In the genomic region with DNA sequence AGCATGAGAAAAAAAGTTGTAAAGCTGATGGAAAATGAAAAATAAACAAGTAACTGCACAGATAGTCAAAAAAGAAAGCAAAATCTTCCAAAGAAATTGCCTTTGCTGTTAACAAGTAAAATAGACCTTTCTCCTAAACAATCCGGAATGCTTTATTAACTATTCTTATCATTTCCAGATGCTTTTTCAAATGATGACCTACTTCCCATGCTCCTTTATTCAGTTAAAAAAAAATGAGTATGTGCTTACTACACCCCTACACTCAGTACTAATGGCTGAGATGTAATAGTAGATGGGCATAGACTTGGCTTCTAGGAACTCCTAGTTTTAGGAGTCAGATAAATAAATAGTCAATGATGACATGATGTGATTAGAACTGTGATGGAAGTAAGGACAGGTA, we compare ENCODE assay signal across 18 cellular contexts.
DNase-seq lines count a peak whose midpoint lies in the region; ATAC-seq and TF ChIP-seq lines count a peak whose summit lies in the region.
"Had no signal": no experiment of that assay in that cellular context is flagged by ENCODE, and none has a peak within 500 bp of the region (broad histone marks: within the 10 kb centered on the region; RNA-seq: fewer than 3 reads in every experiment).

No MANE protein-coding gene starts in this region.

- H3K4me1 ChIP-seq in uterus: peaks cover 0 to 5% of the 10 kb centered on the region in 2 donors
- H3K4me1 ChIP-seq: colonic mucosa had no signal

- DNase-seq in activated T-cell treated with anti-CD3 and anti-CD28 coated beads, Interleukin-2, amount 50 U/mL, for 24 hours: no peak
- DNase-seq in activated T-cell treated with anti-CD3 and anti-CD28 coated beads for 4 hours (no peak), T-helper 17 cell (no peak), fibroblast of peridontal ligament (ENCODE audit: extremely low read depth) (peak; percentile 23), uterus (no peak), COLO668 (lab: John Stamatoyannopoulos, UW; ENCODE audit: unreplicated experiment) (no peak), NCI-H226 (no peak)
- DNase-seq: brain microvascular endothelial cell, C1 segment of cervical spinal cord, colonic mucosa, DMS53, GM23248, NCI-H1417 treated with DMSO at 0.1 percent for 48 hours, NCI-H526 treated with DMSO at 0.1 percent for 48 hours, occipital lobe, retina, WERI-Rb-1 had no signal

- peaks cover 16% of the 10 kb centered on the region for H3K36me3 Mint-ChIP-seq in activated T-cell treated with anti-CD3 and anti-CD28 coated beads, Interleukin-2, amount 50 U/mL, for 24 hours (ENCODE audit: low read depth)
- H3K36me3 Mint-ChIP-seq in T-helper 17 cell (ENCODE audit: low read depth): peaks cover 6% of the 10 kb centered on the region

- no peaks in the 10 kb centered on the region for H3K36me3 ChIP-seq in uterus
- H3K36me3 ChIP-seq: brain microvascular endothelial cell, colonic mucosa, WERI-Rb-1 had no signal

- ATAC-seq in T-helper 17 cell (no peak), GM18498 (IDR thresholded peaks at IDR 0.05; ENCODE audit: unreplicated experiment) (no peak)

- peak overlapping the region; percentile 96 for H3K27ac Mint-ChIP-seq in activated T-cell treated with anti-CD3 and anti-CD28 coated beads, Interleukin-2, amount 50 U/mL, for 24 hours
- peak overlapping the region; percentile 73 for H3K27ac Mint-ChIP-seq in T-helper 17 cell

- H3K27me3 ChIP-seq in uterus: no peaks in the 10 kb centered on the region
- H3K27me3 ChIP-seq: brain microvascular endothelial cell, colonic mucosa had no signal

- no peak for TF ChIP-seq CTCF in uterus (IDR thresholded peaks at IDR 0.05)

- H3K27me3 Mint-ChIP-seq in activated T-cell treated with anti-CD3 and anti-CD28 coated beads, Interleukin-2, amount 50 U/mL, for 24 hours: peaks cover 5% of the 10 kb centered on the region
- no peaks in the 10 kb centered on the region for H3K27me3 Mint-ChIP-seq in T-helper 17 cell

- intact Hi-C loops in uterus (cut with DNase I; ENCODE audit: low total_unique reads): no loop called here

- peaks cover 4% of the 10 kb centered on the region for H3K9me3 Mint-ChIP-seq in activated T-cell treated with anti-CD3 and anti-CD28 coated beads, Interleukin-2, amount 50 U/mL, for 24 hours

- peak overlapping the region; percentile 82 to 86 for H3K27ac ChIP-seq in uterus
- H3K27ac ChIP-seq: brain microvascular endothelial cell, colonic mucosa, GM23248, WERI-Rb-1 had no signal

- peak overlapping the region; percentile 20 for H3K4me3 Mint-ChIP-seq in activated T-cell treated with anti-CD3 and anti-CD28 coated beads, Interleukin-2, amount 50 U/mL, for 24 hours
- no peak overlapping the region for H3K4me3 Mint-ChIP-seq in T-helper 17 cell

- TF ChIP-seq POLR2A in uterus (IDR thresholded peaks at IDR 0.05): no peak

- no peak overlapping the region for H3K4me3 ChIP-seq in uterus
- H3K4me3 ChIP-seq: colonic mucosa, GM23248 had no signal

- H3K4me1 Mint-ChIP-seq in activated T-cell treated with anti-CD3 and anti-CD28 coated beads, Interleukin-2, amount 50 U/mL, for 24 hours (ENCODE audit: low read depth): peaks cover 57% of the 10 kb centered on the region
- H3K4me1 Mint-ChIP-seq in T-helper 17 cell: peaks cover 37% of the 10 kb centered on the region

- no peaks in the 10 kb centered on the region for H3K9me3 ChIP-seq in T-helper 17 cell (ENCODE audit: control insufficient read depth, low read length, poor library complexity, severe bottlenecking)
- H3K9me3 ChIP-seq in uterus: no peaks in the 10 kb centered on the region
- H3K9me3 ChIP-seq: colonic mucosa had no signal
